Comparison of ENCODE assay signal across 24 cellular contexts in genomic region chr5:104361932-104362331, GRCh38.
A peak's percentile ranks its signal among the peaks of the same experiment; 100 is the strongest.
DNase-seq lines count a peak whose midpoint lies in the region; ATAC-seq and TF ChIP-seq lines count a peak whose summit lies in the region.
"Had no signal": no experiment of that assay in that cellular context is flagged by ENCODE, and none has a peak within 500 bp of the region (broad histone marks: within the 10 kb centered on the region; RNA-seq: fewer than 3 reads in every experiment).

No MANE protein-coding gene starts in this region.

- no peaks in the 10 kb centered on the region for H3K79me1 ChIP-seq in mesendoderm (ENCODE audit: low read length)

- no peak overlapping the region for H2BK15ac ChIP-seq in mesendoderm (replicated peaks; ENCODE audit: low read depth)

- TF ChIP-seq CTCF in SU-DHL-6 (IDR thresholded peaks at IDR 0.05; ENCODE audit: insufficient read depth, low read length, poor library complexity, severe bottlenecking), result no peak
- no peak for TF ChIP-seq CTCF in left lung (IDR thresholded peaks at IDR 0.05)

- H3K79me2 ChIP-seq in SU-DHL-6 (ENCODE audit: insufficient read depth, low read length) (no peaks in the 10 kb centered on the region), mesendoderm (ENCODE audit: control insufficient read depth, insufficient read depth, low read length) (no peaks in the 10 kb centered on the region)

- DNase-seq in ELF-1 (ENCODE audit: low read depth, low spot score) (peak; percentile 9), mesendoderm (no peak), cerebellum (ENCODE audit: low spot score) (no peak), left lung (no peak)
- DNase-seq in stimulated activated CD4-positive, alpha-beta T cell treated with anti-CD3 and anti-CD28 coated beads, Interleukin-15, amount 100 ng/mL, for 24 hours, result no peak
- DNase-seq: activated CD4-positive, alpha-beta T cell treated with anti-CD3 and anti-CD28 coated beads, Interleukin-2, amount 10 ng/mL, durations not matched to agents 24 days and 14 days; activated naive CD4-positive, alpha-beta T cell treated with anti-CD3 and anti-CD28 coated beads for 36 hours; activated T-cell treated with anti-CD3 and anti-CD28 coated beads, Interleukin-2, amount 50 U/mL, for 4 hours; amniotic stem cell; colonic mucosa; effector memory CD4-positive, alpha-beta T cell; erythroblast; foreskin melanocyte; GF-D8; hippocampal formation; NCI-H146; NCI-H510A; upper lobe of right lung; WERI-Rb-1 had no signal

- no CpG with 5 or more reads among the region's 5 CpGs for WGBS in mesendoderm (ENCODE audit: extremely low coverage, insufficient coverage, low lambda C conversion rate)

- no peak overlapping the region for H4K5ac ChIP-seq in mesendoderm (ENCODE audit: low read length)

- H2BK120ac ChIP-seq in mesendoderm (ENCODE audit: low read depth, low read length), result peak overlapping the region; percentile 45

- H3K27ac ChIP-seq in SU-DHL-6 (ENCODE audit: low read depth, low read length), result peak overlapping the region; percentile 86
- H3K27ac ChIP-seq in mesendoderm (ENCODE audit: low read depth, low read length), result no peak overlapping the region
- H3K27ac ChIP-seq in left lung, result no peak overlapping the region
- H3K27ac ChIP-seq: A549, colonic mucosa, prostate gland, upper lobe of right lung, WERI-Rb-1 had no signal

- H3K27me3 ChIP-seq in SU-DHL-6 (ENCODE audit: low read length), result no peaks in the 10 kb centered on the region
- H3K27me3 ChIP-seq in mesendoderm (ENCODE audit: insufficient read depth, low read length, poor library complexity), result no peaks in the 10 kb centered on the region
- H3K27me3 ChIP-seq in left lung, result no peaks in the 10 kb centered on the region
- H3K27me3 ChIP-seq: colonic mucosa, upper lobe of right lung had no signal

- peak overlapping the region; percentile 51 for H3K18ac ChIP-seq in mesendoderm (ENCODE audit: low read length)

- intact Hi-C loops in left lung (cut with DNase I), result no loop called here

- H3K4me1 ChIP-seq in mesendoderm (ENCODE audit: control insufficient read depth, low read depth, low read length) (no peaks in the 10 kb centered on the region), left lung (no peaks in the 10 kb centered on the region)
- H3K4me1 ChIP-seq: A549, colonic mucosa, prostate gland, upper lobe of right lung had no signal

- no peak overlapping the region for H4K8ac ChIP-seq in mesendoderm (ENCODE audit: low read depth, low read length)

- no peak overlapping the region for H3K4ac ChIP-seq in mesendoderm (ENCODE audit: low read depth, low read length)

- H4K20me1 ChIP-seq in SU-DHL-6 (ENCODE audit: low read depth, low read length), result no peaks in the 10 kb centered on the region

- no peak overlapping the region for H2BK5ac ChIP-seq in mesendoderm (ENCODE audit: low read length)

- H3K4me3 ChIP-seq in SU-DHL-6 (ENCODE audit: insufficient read depth, low read length, poor library complexity, severe bottlenecking), result no peak overlapping the region
- no peak overlapping the region for H3K4me3 ChIP-seq in mesendoderm (ENCODE audit: low read length)
- no peak overlapping the region for H3K4me3 ChIP-seq in left lung
- H3K4me3 ChIP-seq: A549, colonic mucosa, prostate gland, upper lobe of right lung had no signal

- H3K36me3 ChIP-seq in SU-DHL-6 (ENCODE audit: low read length), result no peaks in the 10 kb centered on the region
- H3K36me3 ChIP-seq in mesendoderm (ENCODE audit: control insufficient read depth, insufficient read depth, low read length), result no peaks in the 10 kb centered on the region
- no peaks in the 10 kb centered on the region for H3K36me3 ChIP-seq in left lung
- H3K36me3 ChIP-seq: colonic mucosa, prostate gland, upper lobe of right lung, WERI-Rb-1 had no signal

- H3K9ac ChIP-seq in SU-DHL-6 (ENCODE audit: low read length) (peak overlapping the region; percentile 16; the same call in 1 of the 2 replicates), mesendoderm (ENCODE audit: low read length) (no peak overlapping the region)

- no peak overlapping the region for H2AK5ac ChIP-seq in mesendoderm (ENCODE audit: low read length)

- H3K23ac ChIP-seq in mesendoderm (ENCODE audit: low read length), result no peak overlapping the region

- H2AFZ ChIP-seq in SU-DHL-6 (ENCODE audit: low read depth, low read length, severe bottlenecking), result peak overlapping the region; percentile 54

- H3K9me2 ChIP-seq in SU-DHL-6 (replicated peaks; ENCODE audit: insufficient read depth, low read length), result no peaks in the 10 kb centered on the region

- H3K56ac ChIP-seq in mesendoderm (ENCODE audit: low read length), result no peak overlapping the region

- no peaks in the 10 kb centered on the region for H3F3A ChIP-seq in SU-DHL-6 (ENCODE audit: insufficient read depth)

- peak; percentile 69 for ATAC-seq in HG02798 (IDR thresholded peaks at IDR 0.05; ENCODE audit: poor library complexity, unreplicated experiment)
- ATAC-seq in HG02970 (IDR thresholded peaks at IDR 0.05; ENCODE audit: low FRiP score, unreplicated experiment), result no peak
- ATAC-seq in left lung, result no peak
- ATAC-seq: A549; activated T-cell treated with anti-CD3 and anti-CD28 coated beads, Interleukin-2, amount 50 U/mL, for 4 hours; upper lobe of right lung had no signal

- H3K4me2 ChIP-seq in SU-DHL-6 (ENCODE audit: low read depth, low read length, poor library complexity, severe bottlenecking) (peak overlapping the region; percentile 49), mesendoderm (ENCODE audit: low read length) (no peak overlapping the region)
- H3K4me2 ChIP-seq: A549 had no signal

- H3K9me3 ChIP-seq in SU-DHL-6 (ENCODE audit: insufficient read depth, low read length), result no peaks in the 10 kb centered on the region
- peaks cover 0 to 5% of the 10 kb centered on the region in 2 donors for H3K9me3 ChIP-seq in left lung
- H3K9me3 ChIP-seq: A549, colonic mucosa, prostate gland, upper lobe of right lung had no signal
